ENCODE assay signal across 10 cellular contexts in the genomic region with DNA sequence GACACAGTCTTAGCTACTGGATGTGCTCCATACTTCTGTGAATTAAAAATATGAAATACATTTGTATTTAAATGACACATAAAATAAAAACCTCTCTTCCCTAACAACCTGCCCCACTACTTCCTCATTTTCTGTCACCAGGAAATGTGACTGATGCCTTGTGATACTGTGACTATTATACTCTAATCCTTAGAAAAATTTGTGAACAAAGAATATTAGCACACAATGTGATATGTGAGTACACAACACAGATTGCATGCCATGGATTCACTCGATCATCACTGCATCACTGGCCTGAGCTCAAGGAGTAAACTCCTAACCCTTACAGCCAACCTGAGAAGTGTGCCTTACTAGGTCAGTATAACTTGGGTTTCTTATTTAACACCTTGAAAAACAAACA.
DNase-seq lines count a peak whose midpoint lies in the region; ATAC-seq and TF ChIP-seq lines count a peak whose summit lies in the region.
"Had no signal": no experiment of that assay in that cellular context is flagged by ENCODE, and none has a peak within 500 bp of the region (broad histone marks: within the 10 kb centered on the region; RNA-seq: fewer than 3 reads in every experiment).

No MANE protein-coding gene starts in this region.

- intact Hi-C loops in left lung (cut with DNase I) = no loop called here

- H3K9me2 ChIP-seq in SU-DHL-6 (replicated peaks; ENCODE audit: insufficient read depth, low read length) = no peaks in the 10 kb centered on the region

- H2AFZ ChIP-seq in KMS-11 (ENCODE audit: low read depth) (0 out of 2 replicates have a peak overlapping the region, but pooled peaks have one; percentile 4), SU-DHL-6 (ENCODE audit: low read depth, low read length, severe bottlenecking) (peak overlapping the region; percentile 13)

- no peak overlapping the region for H3K4me3 ChIP-seq in KMS-11 (IDR thresholded peaks at IDR 0.05; ENCODE audit: insufficient read depth, low read depth, low read length)
- H3K4me3 ChIP-seq in SU-DHL-6 (ENCODE audit: insufficient read depth, low read length, poor library complexity, severe bottlenecking) = no peak overlapping the region
- no peak overlapping the region for H3K4me3 ChIP-seq in left lung
- H3K4me3 ChIP-seq in MG63 = no peak overlapping the region
- H3K4me3 ChIP-seq: sigmoid colon had no signal

- peak; percentile 25 for ATAC-seq in left lung

- H3K79me2 ChIP-seq in KMS-11 (ENCODE audit: insufficient read depth, low read depth) (no peaks in the 10 kb centered on the region), SU-DHL-6 (ENCODE audit: insufficient read depth, low read length) (no peaks in the 10 kb centered on the region)

- no peak for TF ChIP-seq CTCF in KMS-11 (conservative IDR thresholded peaks at IDR 0.05; ENCODE audit: low read depth, low read length)
- no peak for TF ChIP-seq CTCF in SU-DHL-6 (IDR thresholded peaks at IDR 0.05; ENCODE audit: insufficient read depth, low read length, poor library complexity, severe bottlenecking)
- no peak for TF ChIP-seq CTCF in left lung (IDR thresholded peaks at IDR 0.05)

- H4K20me1 ChIP-seq in KMS-11 (ENCODE audit: insufficient read depth) (no peaks in the 10 kb centered on the region), SU-DHL-6 (ENCODE audit: low read depth, low read length) (no peaks in the 10 kb centered on the region)

- H3F3A ChIP-seq in SU-DHL-6 (ENCODE audit: insufficient read depth) = peaks cover 10% of the 10 kb centered on the region

- H3K27me3 ChIP-seq in KMS-11 (ENCODE audit: insufficient read depth, low read depth) (no peaks in the 10 kb centered on the region), SU-DHL-6 (ENCODE audit: low read length) (no peaks in the 10 kb centered on the region), left lung (no peaks in the 10 kb centered on the region), MG63 (no peaks in the 10 kb centered on the region)
- H3K27me3 ChIP-seq: sigmoid colon had no signal

- no peak overlapping the region for H3K4me2 ChIP-seq in KMS-11
- H3K4me2 ChIP-seq in SU-DHL-6 (ENCODE audit: low read depth, low read length, poor library complexity, severe bottlenecking) = peak overlapping the region; percentile 70

- DNase-seq in CD1c-positive myeloid dendritic cell (ENCODE audit: extremely low spot score) (peak; percentile 79), left lung (no peak), AG08396 (ENCODE audit: low spot score) (no peak), MG63 (no peak), kidney glomerular epithelial cell (lab: John Stamatoyannopoulos, UW) (no peak), ureter (ENCODE audit: low spot score) (no peak)
- DNase-seq: H7, sigmoid colon had no signal

- H3K27ac ChIP-seq in KMS-11 = no peak overlapping the region
- peak overlapping the region; percentile 78 for H3K27ac ChIP-seq in SU-DHL-6 (ENCODE audit: low read depth, low read length)
- peak overlapping the region in 1 of 2 donors; percentile 72 for H3K27ac ChIP-seq in left lung

- H3K9me3 ChIP-seq in SU-DHL-6 (ENCODE audit: insufficient read depth, low read length) = no peaks in the 10 kb centered on the region
- H3K9me3 ChIP-seq in left lung = no peaks in the 10 kb centered on the region
- no peaks in the 10 kb centered on the region for H3K9me3 ChIP-seq in MG63
- H3K9me3 ChIP-seq: sigmoid colon had no signal

- H3K4me1 ChIP-seq in KMS-11 (ENCODE audit: low read depth, poor library complexity, severe bottlenecking) (peaks cover 19% of the 10 kb centered on the region), left lung (peaks cover 14 to 28% of the 10 kb centered on the region in 2 donors)

- H3K36me3 ChIP-seq in KMS-11 (ENCODE audit: insufficient read depth) (no peaks in the 10 kb centered on the region), SU-DHL-6 (ENCODE audit: low read length) (no peaks in the 10 kb centered on the region), left lung (no peaks in the 10 kb centered on the region), MG63 (no peaks in the 10 kb centered on the region)
- H3K36me3 ChIP-seq: sigmoid colon had no signal

- H3K9ac ChIP-seq in KMS-11 (no peak overlapping the region), SU-DHL-6 (ENCODE audit: low read length) (peak overlapping the region; percentile 21; the same call in 1 of the 2 replicates)
